In genomic region chr7:75732764-75733630, GRCh38 we compare ENCODE assay signal across 9 cellular contexts. TPM values are rescaled to one million over a fixed set of nuclear protein-coding genes. Genes with fewer than 3 reads are reported as not detected.
DNase-seq lines count a peak whose midpoint lies in the region; ATAC-seq and TF ChIP-seq lines count a peak whose summit lies in the region.
"Had no signal": no experiment of that assay in that cellular context is flagged by ENCODE, and none has a peak within 500 bp of the region (broad histone marks: within the 10 kb centered on the region; RNA-seq: fewer than 3 reads in every experiment).

No MANE protein-coding gene starts in this region.

- DNase-seq in ACHN (peak; percentile 92), M059J (ENCODE audit: low read depth) (peak; percentile 100), dedifferentiated amniotic fluid mesenchymal stem cell (ENCODE audit: extremely low spot score) (peak; percentile 19), NCI-H345 treated with DMSO at 0.1 percent for 48 hours (lab: John Stamatoyannopoulos, UW; ENCODE audit: unreplicated experiment) (no peak), NOMO-1 treated with dmso at 0.1 percent for 144 hours (lab: John Stamatoyannopoulos, UW; ENCODE audit: unreplicated experiment) (no peak), erythroblast (lab: John Stamatoyannopoulos, UW) (no peak)
- no peak for DNase-seq in natural killer cell treated with Interleukin-12 subunit alpha and Interleukin-12 subunit beta and Interleukin-15 and Interleukin-18, amount 100 ng/mL, for 72 hours (ENCODE audit: low spot score)
- DNase-seq: foreskin melanocyte had no signal

- H3K9me3 Mint-ChIP-seq in natural killer cell treated with Interleukin-12 subunit alpha and Interleukin-12 subunit beta and Interleukin-15 and Interleukin-18, amount 100 ng/mL, for 72 hours, result no peaks in the 10 kb centered on the region

- in situ Hi-C loops in ACHN (cut with HindIII; ENCODE audit: low pct_ligation_motif_present, low pct_unique_long_range_greater_than_20kb, low sequenced_read_pairs), result no loop called here

- peak; percentile 53 to 56 for ATAC-seq in natural killer cell treated with Interleukin-12 subunit alpha and Interleukin-12 subunit beta and Interleukin-15 and Interleukin-18, amount 100 ng/mL, for 72 hours
- no peak for ATAC-seq in GM21528 (IDR thresholded peaks at IDR 0.05; ENCODE audit: low FRiP score, unreplicated experiment)

- H3K4me3 Mint-ChIP-seq in natural killer cell treated with Interleukin-12 subunit alpha and Interleukin-12 subunit beta and Interleukin-15 and Interleukin-18, amount 100 ng/mL, for 72 hours, result peak overlapping the region; percentile 70

- H3K27me3 Mint-ChIP-seq in natural killer cell treated with Interleukin-12 subunit alpha and Interleukin-12 subunit beta and Interleukin-15 and Interleukin-18, amount 100 ng/mL, for 72 hours, result peaks cover 0 to 25% of the 10 kb centered on the region in 2 donors

- peak overlapping the region; percentile 74 to 77 for H3K27ac Mint-ChIP-seq in natural killer cell treated with Interleukin-12 subunit alpha and Interleukin-12 subunit beta and Interleukin-15 and Interleukin-18, amount 100 ng/mL, for 72 hours

- no peaks in the 10 kb centered on the region for H3K36me3 Mint-ChIP-seq in natural killer cell treated with Interleukin-12 subunit alpha and Interleukin-12 subunit beta and Interleukin-15 and Interleukin-18, amount 100 ng/mL, for 72 hours

- no peak for TF ChIP-seq POLR2A in erythroblast (IDR thresholded peaks at IDR 0.05; ENCODE audit: low read length)

- H3K4me1 Mint-ChIP-seq in natural killer cell treated with Interleukin-12 subunit alpha and Interleukin-12 subunit beta and Interleukin-15 and Interleukin-18, amount 100 ng/mL, for 72 hours (ENCODE audit: low read depth in 2 of 2), result peaks cover 43 to 51% of the 10 kb centered on the region in 2 donors

RNA-seq across cellular contexts. Expression of gene HIP1, which starts 5.7 kb away (rescaled TPM):
- 20.5 and 43.3 TPM in 2 replicates for total RNA-seq in M059J (2014; rRNA removed; shearing (Covaris generic))
- total RNA-seq in natural killer cell treated with Interleukin-12 subunit alpha and Interleukin-12 subunit beta and Interleukin-15 and Interleukin-18, amount 100 ng/mL, for 72 hours, result 10 to 100 TPM; 13.5 to 22.0 TPM

RNA-seq across cellular contexts. Expression of gene CCL26, which starts 39.0 kb away (rescaled TPM):
- total RNA-seq in M059J (2014; rRNA removed; shearing (Covaris generic)), result 28.4 and 33.9 TPM in 2 replicates
- total RNA-seq in natural killer cell treated with Interleukin-12 subunit alpha and Interleukin-12 subunit beta and Interleukin-15 and Interleukin-18, amount 100 ng/mL, for 72 hours, result not detected

Comparison
In these comparisons a context has a peak if more than half of its experiments do, and no peak if none do; other contexts are left out.
1. DNase-seq: peak in ACHN (single experiment), M059J (single experiment) and dedifferentiated amniotic fluid mesenchymal stem cell (single experiment); none in natural killer cell treated with Interleukin-12 subunit alpha and Interleukin-12 subunit beta and Interleukin-15 and Interleukin-18, amount 100 ng/mL, for 72 hours (single experiment), NCI-H345 treated with DMSO at 0.1 percent for 48 hours (single experiment), NOMO-1 treated with dmso at 0.1 percent for 144 hours (single experiment) and erythroblast (0 of 2).
2. RNA of gene CCL26, which starts 39.0 kb away (total RNA-seq): 28.4 to 33.9 TPM in M059J; not detected in natural killer cell treated with Interleukin-12 subunit alpha and Interleukin-12 subunit beta and Interleukin-15 and Interleukin-18, amount 100 ng/mL, for 72 hours; every median in the first group is over 10 times any median in the second.